ENCODE assay signal across 12 cellular contexts in the genomic region with DNA sequence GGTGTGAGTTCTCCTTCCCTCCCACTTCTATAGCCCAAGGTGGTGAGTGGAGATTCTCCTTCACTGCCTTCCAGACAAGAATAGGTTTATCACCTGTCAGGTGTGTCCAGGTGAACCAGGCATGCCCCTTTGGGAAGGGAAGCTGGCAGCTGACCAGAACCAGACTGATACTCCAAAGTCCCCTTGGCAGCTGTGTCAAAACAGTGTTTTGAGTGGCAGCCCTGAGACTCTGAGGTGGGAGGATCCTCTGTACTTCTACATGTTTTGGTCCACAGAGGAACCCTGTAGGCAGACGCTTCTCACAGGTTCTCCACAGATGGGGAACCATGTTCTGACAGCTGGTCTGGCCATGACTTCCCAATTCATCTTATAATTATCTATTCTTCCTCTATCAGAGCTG. TPM values are rescaled to one million over a fixed set of nuclear protein-coding genes. Genes with fewer than 3 reads are reported as not detected.
"Had no signal": no experiment of that assay in that cellular context is flagged by ENCODE, and none has a peak within 500 bp of the region (broad histone marks: within the 10 kb centered on the region; RNA-seq: fewer than 3 reads in every experiment).

No MANE protein-coding gene starts in this region.

- H3K4me3 Mint-ChIP-seq: nephron; T-helper 2 cell treated with Interferon-gamma antibody and Interleukin-4, amounts not matched to agents 5 μg/mL and 100 μg/mL, for 36 hours had no signal

- H3K4me1 Mint-ChIP-seq: nephron had no signal

- H3K4me3 ChIP-seq: breast epithelium, tibial artery, vagina had no signal

- H3K27me3 ChIP-seq: breast epithelium, tibial artery, vagina had no signal

- H3K36me3 ChIP-seq: breast epithelium, vagina had no signal

- H3K9me3 ChIP-seq: breast epithelium, tibial artery, vagina had no signal

- H3K4me1 ChIP-seq: breast epithelium had no signal

- H3K27ac Mint-ChIP-seq: nephron; T-helper 2 cell treated with Interferon-gamma antibody and Interleukin-4, amounts not matched to agents 5 μg/mL and 100 μg/mL, for 36 hours had no signal

- H3K27ac ChIP-seq: breast epithelium, tibial artery, vagina had no signal

- H3K9me3 Mint-ChIP-seq: nephron; T-helper 2 cell treated with Interferon-gamma antibody and Interleukin-4, amounts not matched to agents 5 μg/mL and 100 μg/mL, for 36 hours had no signal

- DNase-seq: activated CD4-positive, alpha-beta T cell treated with anti-CD3 and anti-CD28 coated beads, Interleukin-2, amount 50 U/mL, for 48 hours; activated CD4-positive, CD25-positive, alpha-beta regulatory T cell treated with anti-CD3 and anti-CD28 coated beads, Interleukin-2, amount 50 U/mL, for 72 hours; activated naive CD4-positive, alpha-beta T cell; activated T-cell treated with anti-CD3 and anti-CD28 coated beads, Interleukin-2, amount 50 U/mL, for 48 hours; aorta; stimulated activated CD4-positive, alpha-beta T cell treated with anti-CD3 and anti-CD28 coated beads, Interleukin-4, amount 100 ng/mL, for 1 hour; tibial artery had no signal

RNA-seq across cellular contexts. Expression of gene ISL2, which starts 30.1 kb away (rescaled TPM):
- total RNA-seq: aorta, cerebellum had no signal
